Comparison of ENCODE assay signal across 1 cellular context in genomic region chr2:201795608-201796477, GRCh38.
TF ChIP-seq lines count a peak whose summit lies in the region.

No MANE protein-coding gene starts in this region.

TF ChIP-seq in K562, 482 proteins besides CTCF, POLR2A, EP300 and RAD21 (continued from another document):
- TF ChIP-seq CTBP1 (IDR thresholded peaks at IDR 0.05; ENCODE audit: borderline replicate concordance), result no peak
- peak; percentile 49; the same call in 1 of the 2 replicates for TF ChIP-seq SMC3 (conservative IDR thresholded peaks at IDR 0.05; ENCODE audit: insufficient read depth, low read depth, low read length)
- TF ChIP-seq DEAF1 (CRISPR knock-in tag; IDR thresholded peaks at IDR 0.05), result 0 out of 2 replicates have a peak, but pooled peaks have one; percentile 30
- TF ChIP-seq ZNF384 (IDR thresholded peaks at IDR 0.05; ENCODE audit: low read depth, low read length), result peak; percentile 36; the same call in 1 of the 2 replicates
- no peak for TF ChIP-seq HDGF (IDR thresholded peaks at IDR 0.05)
